In genomic region chr17:42577532-42578281, GRCh38 we compare ENCODE assay signal across 8 cellular contexts. TPM values are rescaled to one million over a fixed set of nuclear protein-coding genes. Genes with fewer than 3 reads are reported as not detected.
DNase-seq lines count a peak whose midpoint lies in the region; ATAC-seq, FAIRE-seq and TF ChIP-seq lines count a peak whose summit lies in the region.

PSMC3IP (minus strand) TSS chr17:42577729; CDS start chr17:42577686, 43 bp downstream.

- peak within 1 kb of the TSS; percentile 78 for H2BK120ac ChIP-seq in trophoblast cell (ENCODE audit: insufficient read depth, low read length, poor library complexity)

- peak within 1 kb of the TSS; percentile 53 for H4K91ac ChIP-seq in trophoblast cell (ENCODE audit: low read depth, low read length)

- no peaks in the 10 kb centered on the region for H3K27me3 Mint-ChIP-seq in T-cell

- TF ChIP-seq EP300 in transverse colon (IDR thresholded peaks at IDR 0.05; ENCODE audit: low read depth), result no peak

- H3K9me3 Mint-ChIP-seq in T-cell, result no peaks in the 10 kb centered on the region

- peak within 1 kb of the TSS; percentile 70 for H2BK5ac ChIP-seq in trophoblast cell (ENCODE audit: low read depth, low read length, poor library complexity)

- peak within 1 kb of the TSS; percentile 95 for H4K8ac ChIP-seq in trophoblast cell (ENCODE audit: low read depth, low read length)

- H3K79me2 ChIP-seq in trophoblast cell (ENCODE audit: control insufficient read depth, insufficient read depth, low read length, poor library complexity), result peaks cover 8% of the 10 kb centered on the region

- H3K36me3 ChIP-seq in adipocyte (ENCODE audit: control insufficient read depth, insufficient read depth, low read length, severe bottlenecking) (peaks cover 60% of the 10 kb centered on the region), trophoblast cell (ENCODE audit: control insufficient read depth in 1 of 2, insufficient read depth in 2 of 2, low read length in 2 of 2) (peaks cover 35 to 54% of the 10 kb centered on the region in 2 experiments), transverse colon (peaks cover 0 to 33% (median 15%) of the 10 kb centered on the region in 4 donors)

- TF ChIP-seq CTCF in transverse colon (IDR thresholded peaks at IDR 0.05), result peak in 4 of 5 experiments; percentile 28 to 61 (median 48)

- peaks cover 27% of the 10 kb centered on the region for H3K4me1 ChIP-seq in adipocyte (ENCODE audit: control insufficient read depth, insufficient read depth, low read length)
- H3K4me1 ChIP-seq in trophoblast cell (ENCODE audit: control insufficient read depth in 1 of 2, insufficient read depth in 2 of 2, low read length in 2 of 2), result peaks cover 2 to 5% of the 10 kb centered on the region in 2 experiments
- H3K4me1 ChIP-seq in transverse colon, result peaks cover 11 to 23% (median 14%) of the 10 kb centered on the region in 4 donors

- peak within 1 kb of the TSS; percentile 89 for H4K12ac ChIP-seq in trophoblast cell (ENCODE audit: low read depth, low read length)

- TF ChIP-seq POLR2A in GM12891 (IDR thresholded peaks at IDR 0.05; ENCODE audit: low read depth, low read length), result peak; percentile 93
- peak; percentile 82 for TF ChIP-seq POLR2A in transverse colon (IDR thresholded peaks at IDR 0.05)

- FAIRE-seq in GM12891 (lab: Jason Lieb, UNC), result peak; percentile 94

- peak within 1 kb of the TSS; percentile 96 to 98 for H3K27ac Mint-ChIP-seq in T-cell

- peaks cover 32 to 38% (median 36%) of the 10 kb centered on the region in 3 donors for H3K4me1 Mint-ChIP-seq in T-cell

- H3K4ac ChIP-seq in trophoblast cell (ENCODE audit: low read depth, low read length), result peak within 1 kb of the TSS; percentile 82

- H3K4me3 ChIP-seq in adipocyte (ENCODE audit: low read length) (peak within 1 kb of the TSS; percentile 96), trophoblast cell (ENCODE audit: low read depth, low read length) (peak within 1 kb of the TSS; percentile 82), transverse colon (peak within 1 kb of the TSS; percentile 27 to 71 (median 60))

- H2AFZ ChIP-seq in trophoblast cell (ENCODE audit: insufficient read depth, low read length, poor library complexity), result peak within 1 kb of the TSS; percentile 96

- peak within 1 kb of the TSS; percentile 88 for H3K14ac ChIP-seq in trophoblast cell (ENCODE audit: low read length)

- H3K4me3 Mint-ChIP-seq in T-cell, result peak within 1 kb of the TSS; percentile 88 to 99 (median 98)

- intact Hi-C loops in cardiac septum (cut with DNase I), result loop anchor here (1.0 to 5.0 kb wide), 3 partner anchors 31 to 185 kb away; partner anchors contain the start of genes RAMP2, RETREG3 and TUBG1
- intact Hi-C loops in transverse colon (cut with DNase I; ENCODE audit: low total_unique reads), result loop anchor here (2.0 kb wide), 1 partner anchor 107 kb away; no protein-coding TSS in a partner anchor

- peak within 1 kb of the TSS; percentile 83 for H3K18ac ChIP-seq in trophoblast cell (ENCODE audit: low read length)

- H3K79me1 ChIP-seq in trophoblast cell (ENCODE audit: low read length), result peaks cover 3% of the 10 kb centered on the region

- H3K9me3 ChIP-seq in adipocyte (ENCODE audit: control insufficient read depth, low read length) (no peaks in the 10 kb centered on the region), trophoblast cell (ENCODE audit: insufficient read depth, low read depth, low read length) (no peaks in the 10 kb centered on the region), transverse colon (no peaks in the 10 kb centered on the region)

- peak; percentile 79 for ATAC-seq in HG02798 (IDR thresholded peaks at IDR 0.05; ENCODE audit: poor library complexity, unreplicated experiment)
- peak; percentile 93 to 94 (median 93) for ATAC-seq in T-cell (replicated peaks in 1 of 4)

- POLR2A ChIA-PET in T-cell (lab: Charles Lee), result interaction anchor here in 1 of 2 donors (0.6 kb wide), 1 partner anchor 32 kb away, joined by 4 read pairs; the partner anchor contains the start of genes RETREG3 and TUBG1

- H3K9ac ChIP-seq in adipocyte (ENCODE audit: low read length) (peak within 1 kb of the TSS; percentile 99), trophoblast cell (ENCODE audit: low read length) (peak within 1 kb of the TSS; percentile 96)

- CTCF ChIA-PET in T-cell (lab: Charles Lee), result interaction anchor here (0.6 to 3.6 kb wide), 29 partner anchors 7 to 889 kb away, joined by 3 to 22 read pairs (median 4); partner anchors contain the start of genes BECN1 (in 1 of the 2), CCR10 (in 1 of the 2), CNTD1 (in 1 of the 2) and COA3 (in 1 of the 2)

- H3K4me2 ChIP-seq in trophoblast cell (ENCODE audit: low read length), result peak within 1 kb of the TSS; percentile 87

- H3K36me3 Mint-ChIP-seq in T-cell, result peaks cover 20% of the 10 kb centered on the region

- H3K27me3 ChIP-seq in adipocyte (replicated peaks; ENCODE audit: control insufficient read depth, insufficient read depth, low read length) (no peaks in the 10 kb centered on the region), trophoblast cell (ENCODE audit: insufficient read depth, low read length) (no peaks in the 10 kb centered on the region), transverse colon (no peaks in the 10 kb centered on the region)

- DNase-seq in GM12891 (ENCODE audit: insufficient read length, low spot score) (peak; percentile 94), NCI-H146 (lab: John Stamatoyannopoulos, UW) (peak; percentile 92), T-cell (peak; percentile 79 to 94 (median 87)), adipocyte (ENCODE audit: low read depth) (peak; percentile 98), cardiac septum (ENCODE audit: low spot score) (peak; percentile 97), trophoblast cell (peak; percentile 96 to 97), transverse colon (peak; percentile 97)

- in situ Hi-C loops in transverse colon (cut with MboI; ENCODE audit: low pct_ligation_motif_present in 1 of 4, low pct_unique_long_range_greater_than_20kb in 1 of 4, low sequenced_read_pairs in 3 of 4), result loop anchor here in 3 of 4 donors (25.0 kb wide), 1 partner anchor 110 kb away; the partner anchor contains the start of genes CCR10 (in 3 of the 3), CNTNAP1 (in 3 of the 3) and PLEKHH3 (in 3 of the 3)

- peak within 1 kb of the TSS; percentile 44 for H3K23ac ChIP-seq in trophoblast cell (ENCODE audit: low read length)

- peak within 1 kb of the TSS; percentile 5 for H2AK5ac ChIP-seq in trophoblast cell (ENCODE audit: low read length)

- no CpG with 5 or more reads among the region's 52 CpGs for WGBS in trophoblast cell (ENCODE audit: extremely low coverage, insufficient coverage, insufficient read length)
- WGBS in transverse colon (ENCODE audit: low coverage in 1 of 2), 2 donors, result 1% methylated on average over 51 of the region's 52 CpGs; no CpG with 5 or more reads in 1 of the 2 donors

- H2BK12ac ChIP-seq in trophoblast cell (ENCODE audit: low read length), result no peak within 1 kb of the TSS

- peak within 1 kb of the TSS; percentile 77 for H3K27ac ChIP-seq in trophoblast cell (ENCODE audit: low read depth, low read length)
- H3K27ac ChIP-seq in transverse colon, result peak within 1 kb of the TSS; percentile 87 to 96 (median 91)

TF ChIP-seq in GM12891, 5 proteins besides CTCF, POLR2A, EP300 and RAD21:
- no peak for TF ChIP-seq PAX5 (IDR thresholded peaks at IDR 0.05; ENCODE audit: insufficient read depth, low read length, severe bottlenecking)
- peak; percentile 76; the same call in 1 of the 2 replicates for TF ChIP-seq POU2F2 (IDR thresholded peaks at IDR 0.05; ENCODE audit: low read depth, low read length)
- peak; percentile 92 for TF ChIP-seq POLR2AphosphoS5 (IDR thresholded peaks at IDR 0.05; ENCODE audit: low read depth, low read length)
- peak; percentile 92 for TF ChIP-seq TAF1 (IDR thresholded peaks at IDR 0.05; ENCODE audit: low read depth, low read length)

RNA-seq across cellular contexts. Expression of gene PSMC3IP, which starts in this region (rescaled TPM):
- polyA plus RNA-seq in GM12891 (2012; ENCODE audit: low read depth, missing spikeins), result 15.2 TPM
- total RNA-seq in T-cell, result 1 to 10 TPM; 2.2 to 4.3 (median 3.2) TPM
- total RNA-seq in cardiac septum, result 1.8 TPM
- 15.2 and 16.2 TPM in 2 replicates for polyA plus RNA-seq in trophoblast cell (2013)
- 1 to 10 TPM in 2 of 4 donors, under 1 TPM in 1, not detected in 1; 0.96 to 2.6 (median 1.3) TPM for total RNA-seq in transverse colon

Comparison
In these comparisons a context has a peak if more than half of its experiments do, and no peak if none do; other contexts are left out.
1. Peak in every context shown above with its lines: DNase-seq, ATAC-seq, H3K4me3 ChIP-seq and H3K27ac ChIP-seq.